ENCODE assay signal across 1 cellular context in the genomic region with DNA sequence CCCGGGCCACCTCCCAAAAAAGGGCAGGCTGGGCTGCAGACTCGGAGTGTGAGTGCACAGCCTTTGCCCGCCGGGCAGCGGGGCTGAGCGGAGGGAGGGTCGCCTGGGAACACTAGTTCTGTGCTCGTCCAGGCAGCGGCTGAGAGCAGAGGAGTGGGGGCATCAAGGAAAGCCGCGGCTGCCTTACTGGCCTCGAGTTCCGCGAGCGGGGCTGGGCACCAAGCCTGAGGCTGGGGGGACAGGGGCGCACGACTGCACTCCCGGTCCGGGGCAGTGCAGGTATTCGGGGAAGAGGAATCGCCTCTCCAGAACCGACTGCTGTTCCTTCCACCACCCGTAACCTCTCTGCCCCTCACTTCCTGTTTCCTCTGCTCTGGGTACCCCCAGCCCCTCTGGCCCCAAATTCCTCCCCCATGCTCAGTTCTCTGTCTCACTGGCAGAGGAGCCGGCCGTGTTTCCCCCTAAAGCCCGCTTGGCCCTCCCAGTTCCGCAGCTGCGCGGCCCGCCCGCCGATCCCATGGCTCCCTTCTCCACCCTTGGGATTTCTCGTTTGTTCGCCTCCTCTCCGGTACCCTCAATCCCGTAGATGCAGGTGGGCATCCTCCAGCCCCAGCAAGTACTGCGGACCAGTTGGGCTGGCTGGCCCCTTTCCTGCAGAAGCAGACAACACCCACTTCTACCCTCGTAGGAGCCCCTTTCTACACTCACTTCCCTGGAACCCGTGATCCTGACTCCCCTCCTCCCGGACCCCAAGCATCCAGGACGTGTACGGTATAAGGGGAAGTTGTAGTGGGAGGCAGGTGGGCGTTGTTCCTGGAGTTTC.
TF ChIP-seq lines count a peak whose summit lies in the region.

No MANE protein-coding gene starts in this region.

TF ChIP-seq in WTC11, 78 proteins besides CTCF, POLR2A, EP300 and RAD21 (continued from another document):
- TF ChIP-seq, protein P1, sequence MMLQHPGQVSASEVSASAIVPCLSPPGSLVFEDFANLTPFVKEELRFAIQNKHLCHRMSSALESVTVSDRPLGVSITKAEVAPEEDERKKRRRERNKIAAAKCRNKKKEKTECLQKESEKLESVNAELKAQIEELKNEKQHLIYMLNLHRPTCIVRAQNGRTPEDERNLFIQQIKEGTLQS (CRISPR knock-in tag; conservative IDR thresholded peaks at IDR 0.05): no peak
- 0 out of 2 replicates have a peak, but pooled peaks have one; percentile 25 for TF ChIP-seq NFATC4 (CRISPR knock-in tag; IDR thresholded peaks at IDR 0.05)
- TF ChIP-seq FOXP1 (CRISPR knock-in tag; IDR thresholded peaks at IDR 0.05; ENCODE audit: borderline replicate concordance): peak; percentile 67
- TF ChIP-seq, protein P2, sequence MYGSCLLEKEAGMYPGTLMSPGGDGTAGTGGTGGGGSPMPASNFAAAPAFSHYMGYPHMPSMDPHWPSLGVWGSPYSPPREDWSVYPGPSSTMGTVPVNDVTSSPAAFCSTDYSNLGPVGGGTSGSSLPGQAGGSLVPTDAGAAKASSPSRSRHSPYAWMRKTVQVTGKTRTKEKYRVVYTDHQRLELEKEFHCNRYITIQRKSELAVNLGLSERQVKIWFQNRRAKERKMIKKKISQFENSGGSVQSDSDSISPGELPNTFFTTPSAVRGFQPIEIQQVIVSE (CRISPR knock-in tag; IDR thresholded peaks at IDR 0.05; ENCODE audit: borderline replicate concordance): no peak
- no peak for TF ChIP-seq ZNF121 (CRISPR knock-in tag; IDR thresholded peaks at IDR 0.05)
- TF ChIP-seq, protein P3, sequence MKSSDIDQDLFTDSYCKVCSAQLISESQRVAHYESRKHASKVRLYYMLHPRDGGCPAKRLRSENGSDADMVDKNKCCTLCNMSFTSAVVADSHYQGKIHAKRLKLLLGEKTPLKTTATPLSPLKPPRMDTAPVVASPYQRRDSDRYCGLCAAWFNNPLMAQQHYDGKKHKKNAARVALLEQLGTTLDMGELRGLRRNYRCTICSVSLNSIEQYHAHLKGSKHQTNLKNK (CRISPR knock-in tag; IDR thresholded peaks at IDR 0.05): no peak
- TF ChIP-seq SP1 (CRISPR knock-in tag; conservative IDR thresholded peaks at IDR 0.05): no peak
- TF ChIP-seq, protein P4, sequence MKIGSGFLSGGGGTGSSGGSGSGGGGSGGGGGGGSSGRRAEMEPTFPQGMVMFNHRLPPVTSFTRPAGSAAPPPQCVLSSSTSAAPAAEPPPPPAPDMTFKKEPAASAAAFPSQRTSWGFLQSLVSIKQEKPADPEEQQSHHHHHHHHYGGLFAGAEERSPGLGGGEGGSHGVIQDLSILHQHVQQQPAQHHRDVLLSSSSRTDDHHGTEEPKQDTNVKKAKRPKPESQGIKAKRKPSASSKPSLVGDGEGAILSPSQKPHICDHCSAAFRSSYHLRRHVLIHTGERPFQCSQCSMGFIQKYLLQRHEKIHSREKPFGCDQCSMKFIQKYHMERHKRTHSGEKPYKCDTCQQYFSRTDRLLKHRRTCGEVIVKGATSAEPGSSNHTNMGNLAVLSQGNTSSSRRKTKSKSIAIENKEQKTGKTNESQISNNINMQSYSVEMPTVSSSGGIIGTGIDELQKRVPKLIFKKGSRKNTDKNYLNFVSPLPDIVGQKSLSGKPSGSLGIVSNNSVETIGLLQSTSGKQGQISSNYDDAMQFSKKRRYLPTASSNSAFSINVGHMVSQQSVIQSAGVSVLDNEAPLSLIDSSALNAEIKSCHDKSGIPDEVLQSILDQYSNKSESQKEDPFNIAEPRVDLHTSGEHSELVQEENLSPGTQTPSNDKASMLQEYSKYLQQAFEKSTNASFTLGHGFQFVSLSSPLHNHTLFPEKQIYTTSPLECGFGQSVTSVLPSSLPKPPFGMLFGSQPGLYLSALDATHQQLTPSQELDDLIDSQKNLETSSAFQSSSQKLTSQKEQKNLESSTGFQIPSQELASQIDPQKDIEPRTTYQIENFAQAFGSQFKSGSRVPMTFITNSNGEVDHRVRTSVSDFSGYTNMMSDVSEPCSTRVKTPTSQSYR (CRISPR knock-in tag; IDR thresholded peaks at IDR 0.05): no peak
- TF ChIP-seq RELA (CRISPR knock-in tag; IDR thresholded peaks at IDR 0.05; ENCODE audit: borderline replicate concordance): no peak
- TF ChIP-seq, protein P5, sequence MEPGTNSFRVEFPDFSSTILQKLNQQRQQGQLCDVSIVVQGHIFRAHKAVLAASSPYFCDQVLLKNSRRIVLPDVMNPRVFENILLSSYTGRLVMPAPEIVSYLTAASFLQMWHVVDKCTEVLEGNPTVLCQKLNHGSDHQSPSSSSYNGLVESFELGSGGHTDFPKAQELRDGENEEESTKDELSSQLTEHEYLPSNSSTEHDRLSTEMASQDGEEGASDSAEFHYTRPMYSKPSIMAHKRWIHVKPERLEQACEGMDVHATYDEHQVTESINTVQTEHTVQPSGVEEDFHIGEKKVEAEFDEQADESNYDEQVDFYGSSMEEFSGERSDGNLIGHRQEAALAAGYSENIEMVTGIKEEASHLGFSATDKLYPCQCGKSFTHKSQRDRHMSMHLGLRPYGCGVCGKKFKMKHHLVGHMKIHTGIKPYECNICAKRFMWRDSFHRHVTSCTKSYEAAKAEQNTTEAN (CRISPR knock-in tag; IDR thresholded peaks at IDR 0.05): 0 out of 2 replicates have a peak, but pooled peaks have one; percentile 46
- TF ChIP-seq, protein P6, sequence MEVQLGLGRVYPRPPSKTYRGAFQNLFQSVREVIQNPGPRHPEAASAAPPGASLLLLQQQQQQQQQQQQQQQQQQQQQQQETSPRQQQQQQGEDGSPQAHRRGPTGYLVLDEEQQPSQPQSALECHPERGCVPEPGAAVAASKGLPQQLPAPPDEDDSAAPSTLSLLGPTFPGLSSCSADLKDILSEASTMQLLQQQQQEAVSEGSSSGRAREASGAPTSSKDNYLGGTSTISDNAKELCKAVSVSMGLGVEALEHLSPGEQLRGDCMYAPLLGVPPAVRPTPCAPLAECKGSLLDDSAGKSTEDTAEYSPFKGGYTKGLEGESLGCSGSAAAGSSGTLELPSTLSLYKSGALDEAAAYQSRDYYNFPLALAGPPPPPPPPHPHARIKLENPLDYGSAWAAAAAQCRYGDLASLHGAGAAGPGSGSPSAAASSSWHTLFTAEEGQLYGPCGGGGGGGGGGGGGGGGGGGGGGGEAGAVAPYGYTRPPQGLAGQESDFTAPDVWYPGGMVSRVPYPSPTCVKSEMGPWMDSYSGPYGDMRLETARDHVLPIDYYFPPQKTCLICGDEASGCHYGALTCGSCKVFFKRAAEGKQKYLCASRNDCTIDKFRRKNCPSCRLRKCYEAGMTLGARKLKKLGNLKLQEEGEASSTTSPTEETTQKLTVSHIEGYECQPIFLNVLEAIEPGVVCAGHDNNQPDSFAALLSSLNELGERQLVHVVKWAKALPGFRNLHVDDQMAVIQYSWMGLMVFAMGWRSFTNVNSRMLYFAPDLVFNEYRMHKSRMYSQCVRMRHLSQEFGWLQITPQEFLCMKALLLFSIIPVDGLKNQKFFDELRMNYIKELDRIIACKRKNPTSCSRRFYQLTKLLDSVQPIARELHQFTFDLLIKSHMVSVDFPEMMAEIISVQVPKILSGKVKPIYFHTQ (CRISPR knock-in tag; IDR thresholded peaks at IDR 0.05): no peak
- TF ChIP-seq, protein P7, sequence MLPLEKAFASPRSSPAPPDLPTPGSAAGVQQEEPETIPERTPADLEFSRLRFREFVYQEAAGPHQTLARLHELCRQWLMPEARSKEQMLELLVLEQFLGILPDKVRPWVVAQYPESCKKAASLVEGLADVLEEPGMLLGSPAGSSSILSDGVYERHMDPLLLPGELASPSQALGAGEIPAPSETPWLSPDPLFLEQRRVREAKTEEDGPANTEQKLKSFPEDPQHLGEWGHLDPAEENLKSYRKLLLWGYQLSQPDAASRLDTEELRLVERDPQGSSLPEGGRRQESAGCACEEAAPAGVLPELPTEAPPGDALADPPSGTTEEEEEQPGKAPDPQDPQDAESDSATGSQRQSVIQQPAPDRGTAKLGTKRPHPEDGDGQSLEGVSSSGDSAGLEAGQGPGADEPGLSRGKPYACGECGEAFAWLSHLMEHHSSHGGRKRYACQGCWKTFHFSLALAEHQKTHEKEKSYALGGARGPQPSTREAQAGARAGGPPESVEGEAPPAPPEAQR (CRISPR knock-in tag; IDR thresholded peaks at IDR 0.05): no peak
- no peak for TF ChIP-seq RORB (CRISPR knock-in tag; IDR thresholded peaks at IDR 0.05)
- TF ChIP-seq, protein P8, sequence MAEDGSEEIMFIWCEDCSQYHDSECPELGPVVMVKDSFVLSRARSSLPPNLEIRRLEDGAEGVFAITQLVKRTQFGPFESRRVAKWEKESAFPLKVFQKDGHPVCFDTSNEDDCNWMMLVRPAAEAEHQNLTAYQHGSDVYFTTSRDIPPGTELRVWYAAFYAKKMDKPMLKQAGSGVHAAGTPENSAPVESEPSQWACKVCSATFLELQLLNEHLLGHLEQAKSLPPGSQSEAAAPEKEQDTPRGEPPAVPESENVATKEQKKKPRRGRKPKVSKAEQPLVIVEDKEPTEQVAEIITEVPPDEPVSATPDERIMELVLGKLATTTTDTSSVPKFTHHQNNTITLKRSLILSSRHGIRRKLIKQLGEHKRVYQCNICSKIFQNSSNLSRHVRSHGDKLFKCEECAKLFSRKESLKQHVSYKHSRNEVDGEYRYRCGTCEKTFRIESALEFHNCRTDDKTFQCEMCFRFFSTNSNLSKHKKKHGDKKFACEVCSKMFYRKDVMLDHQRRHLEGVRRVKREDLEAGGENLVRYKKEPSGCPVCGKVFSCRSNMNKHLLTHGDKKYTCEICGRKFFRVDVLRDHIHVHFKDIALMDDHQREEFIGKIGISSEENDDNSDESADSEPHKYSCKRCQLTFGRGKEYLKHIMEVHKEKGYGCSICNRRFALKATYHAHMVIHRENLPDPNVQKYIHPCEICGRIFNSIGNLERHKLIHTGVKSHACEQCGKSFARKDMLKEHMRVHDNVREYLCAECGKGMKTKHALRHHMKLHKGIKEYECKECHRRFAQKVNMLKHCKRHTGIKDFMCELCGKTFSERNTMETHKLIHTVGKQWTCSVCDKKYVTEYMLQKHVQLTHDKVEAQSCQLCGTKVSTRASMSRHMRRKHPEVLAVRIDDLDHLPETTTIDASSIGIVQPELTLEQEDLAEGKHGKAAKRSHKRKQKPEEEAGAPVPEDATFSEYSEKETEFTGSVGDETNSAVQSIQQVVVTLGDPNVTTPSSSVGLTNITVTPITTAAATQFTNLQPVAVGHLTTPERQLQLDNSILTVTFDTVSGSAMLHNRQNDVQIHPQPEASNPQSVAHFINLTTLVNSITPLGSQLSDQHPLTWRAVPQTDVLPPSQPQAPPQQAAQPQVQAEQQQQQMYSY (CRISPR knock-in tag; IDR thresholded peaks at IDR 0.05): no peak
- TF ChIP-seq CREM (CRISPR knock-in tag; IDR thresholded peaks at IDR 0.05): no peak
- TF ChIP-seq, protein P9, sequence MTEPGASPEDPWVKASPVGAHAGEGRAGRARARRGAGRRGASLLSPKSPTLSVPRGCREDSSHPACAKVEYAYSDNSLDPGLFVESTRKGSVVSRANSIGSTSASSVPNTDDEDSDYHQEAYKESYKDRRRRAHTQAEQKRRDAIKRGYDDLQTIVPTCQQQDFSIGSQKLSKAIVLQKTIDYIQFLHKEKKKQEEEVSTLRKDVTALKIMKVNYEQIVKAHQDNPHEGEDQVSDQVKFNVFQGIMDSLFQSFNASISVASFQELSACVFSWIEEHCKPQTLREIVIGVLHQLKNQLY (CRISPR knock-in tag; IDR thresholded peaks at IDR 0.05): no peak
- TF ChIP-seq, protein P10, sequence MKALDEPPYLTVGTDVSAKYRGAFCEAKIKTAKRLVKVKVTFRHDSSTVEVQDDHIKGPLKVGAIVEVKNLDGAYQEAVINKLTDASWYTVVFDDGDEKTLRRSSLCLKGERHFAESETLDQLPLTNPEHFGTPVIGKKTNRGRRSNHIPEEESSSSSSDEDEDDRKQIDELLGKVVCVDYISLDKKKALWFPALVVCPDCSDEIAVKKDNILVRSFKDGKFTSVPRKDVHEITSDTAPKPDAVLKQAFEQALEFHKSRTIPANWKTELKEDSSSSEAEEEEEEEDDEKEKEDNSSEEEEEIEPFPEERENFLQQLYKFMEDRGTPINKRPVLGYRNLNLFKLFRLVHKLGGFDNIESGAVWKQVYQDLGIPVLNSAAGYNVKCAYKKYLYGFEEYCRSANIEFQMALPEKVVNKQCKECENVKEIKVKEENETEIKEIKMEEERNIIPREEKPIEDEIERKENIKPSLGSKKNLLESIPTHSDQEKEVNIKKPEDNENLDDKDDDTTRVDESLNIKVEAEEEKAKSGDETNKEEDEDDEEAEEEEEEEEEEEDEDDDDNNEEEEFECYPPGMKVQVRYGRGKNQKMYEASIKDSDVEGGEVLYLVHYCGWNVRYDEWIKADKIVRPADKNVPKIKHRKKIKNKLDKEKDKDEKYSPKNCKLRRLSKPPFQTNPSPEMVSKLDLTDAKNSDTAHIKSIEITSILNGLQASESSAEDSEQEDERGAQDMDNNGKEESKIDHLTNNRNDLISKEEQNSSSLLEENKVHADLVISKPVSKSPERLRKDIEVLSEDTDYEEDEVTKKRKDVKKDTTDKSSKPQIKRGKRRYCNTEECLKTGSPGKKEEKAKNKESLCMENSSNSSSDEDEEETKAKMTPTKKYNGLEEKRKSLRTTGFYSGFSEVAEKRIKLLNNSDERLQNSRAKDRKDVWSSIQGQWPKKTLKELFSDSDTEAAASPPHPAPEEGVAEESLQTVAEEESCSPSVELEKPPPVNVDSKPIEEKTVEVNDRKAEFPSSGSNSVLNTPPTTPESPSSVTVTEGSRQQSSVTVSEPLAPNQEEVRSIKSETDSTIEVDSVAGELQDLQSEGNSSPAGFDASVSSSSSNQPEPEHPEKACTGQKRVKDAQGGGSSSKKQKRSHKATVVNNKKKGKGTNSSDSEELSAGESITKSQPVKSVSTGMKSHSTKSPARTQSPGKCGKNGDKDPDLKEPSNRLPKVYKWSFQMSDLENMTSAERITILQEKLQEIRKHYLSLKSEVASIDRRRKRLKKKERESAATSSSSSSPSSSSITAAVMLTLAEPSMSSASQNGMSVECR (CRISPR knock-in tag; IDR thresholded peaks at IDR 0.05; ENCODE audit: borderline replicate concordance): peak; percentile 69; the same call in 1 of the 2 replicates
- no peak for TF ChIP-seq TCF7 (CRISPR knock-in tag; IDR thresholded peaks at IDR 0.05; ENCODE audit: low read depth)
- TF ChIP-seq, protein P11, sequence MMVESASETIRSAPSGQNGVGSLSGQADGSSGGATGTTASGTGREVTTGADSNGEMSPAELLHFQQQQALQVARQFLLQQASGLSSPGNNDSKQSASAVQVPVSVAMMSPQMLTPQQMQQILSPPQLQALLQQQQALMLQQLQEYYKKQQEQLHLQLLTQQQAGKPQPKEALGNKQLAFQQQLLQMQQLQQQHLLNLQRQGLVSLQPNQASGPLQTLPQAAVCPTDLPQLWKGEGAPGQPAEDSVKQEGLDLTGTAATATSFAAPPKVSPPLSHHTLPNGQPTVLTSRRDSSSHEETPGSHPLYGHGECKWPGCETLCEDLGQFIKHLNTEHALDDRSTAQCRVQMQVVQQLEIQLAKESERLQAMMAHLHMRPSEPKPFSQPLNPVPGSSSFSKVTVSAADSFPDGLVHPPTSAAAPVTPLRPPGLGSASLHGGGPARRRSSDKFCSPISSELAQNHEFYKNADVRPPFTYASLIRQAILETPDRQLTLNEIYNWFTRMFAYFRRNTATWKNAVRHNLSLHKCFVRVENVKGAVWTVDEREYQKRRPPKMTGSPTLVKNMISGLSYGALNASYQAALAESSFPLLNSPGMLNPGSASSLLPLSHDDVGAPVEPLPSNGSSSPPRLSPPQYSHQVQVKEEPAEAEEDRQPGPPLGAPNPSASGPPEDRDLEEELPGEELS (CRISPR knock-in tag; IDR thresholded peaks at IDR 0.05): 0 out of 2 replicates have a peak, but pooled peaks have one; percentile 20
- TF ChIP-seq, protein P12, sequence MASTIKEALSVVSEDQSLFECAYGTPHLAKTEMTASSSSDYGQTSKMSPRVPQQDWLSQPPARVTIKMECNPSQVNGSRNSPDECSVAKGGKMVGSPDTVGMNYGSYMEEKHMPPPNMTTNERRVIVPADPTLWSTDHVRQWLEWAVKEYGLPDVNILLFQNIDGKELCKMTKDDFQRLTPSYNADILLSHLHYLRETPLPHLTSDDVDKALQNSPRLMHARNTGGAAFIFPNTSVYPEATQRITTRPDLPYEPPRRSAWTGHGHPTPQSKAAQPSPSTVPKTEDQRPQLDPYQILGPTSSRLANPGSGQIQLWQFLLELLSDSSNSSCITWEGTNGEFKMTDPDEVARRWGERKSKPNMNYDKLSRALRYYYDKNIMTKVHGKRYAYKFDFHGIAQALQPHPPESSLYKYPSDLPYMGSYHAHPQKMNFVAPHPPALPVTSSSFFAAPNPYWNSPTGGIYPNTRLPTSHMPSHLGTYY (CRISPR knock-in tag; IDR thresholded peaks at IDR 0.05): peak; percentile 62; the same call in 1 of the 2 replicates
